27 cellular contexts compared by ENCODE assay signal in the genomic region with DNA sequence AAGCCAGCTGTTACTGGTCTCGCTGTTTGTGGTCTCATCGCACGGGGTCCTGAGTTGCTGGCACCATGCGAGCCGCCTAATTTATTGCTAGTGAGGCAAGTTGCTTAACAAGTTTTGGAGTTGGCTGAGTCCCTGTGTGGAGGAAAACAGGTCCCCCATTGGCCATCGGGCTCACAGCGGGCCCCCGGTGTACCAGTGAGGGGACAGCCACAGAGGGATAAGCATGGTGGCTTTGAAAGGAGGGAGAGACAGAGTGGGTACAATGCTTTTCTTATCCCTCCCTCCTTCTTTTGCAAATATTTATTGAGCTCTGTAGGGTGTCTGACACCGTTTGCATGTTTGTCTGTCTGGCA. TPM values are rescaled to one million over a fixed set of nuclear protein-coding genes. Genes with fewer than 3 reads are reported as not detected.
DNase-seq lines count a peak whose midpoint lies in the region; ATAC-seq and TF ChIP-seq lines count a peak whose summit lies in the region.
"Had no signal": no experiment of that assay in that cellular context is flagged by ENCODE, and none has a peak within 500 bp of the region (broad histone marks: within the 10 kb centered on the region; RNA-seq: fewer than 3 reads in every experiment).

No MANE protein-coding gene starts in this region.

- H3K4me1 ChIP-seq in GM23248 (ENCODE audit: insufficient read depth) (peaks cover 26% of the 10 kb centered on the region), breast epithelium (peaks cover 4 to 6% of the 10 kb centered on the region in 2 donors), skeletal muscle satellite cell (ENCODE audit: control insufficient read depth, insufficient read depth, low read length) (peaks cover 51% of the 10 kb centered on the region), testis (peaks cover 8% of the 10 kb centered on the region)

- peaks cover 54% of the 10 kb centered on the region for H3K79me2 ChIP-seq in GM23248 (ENCODE audit: insufficient read depth)

- no peak overlapping the region for H3K9ac ChIP-seq in GM23248
- H3K9ac ChIP-seq in skeletal muscle satellite cell (ENCODE audit: low read depth, low read length): peak overlapping the region; percentile 85

- H3K4me2 ChIP-seq in GM23248 (ENCODE audit: unreplicated experiment) (no peak overlapping the region), skeletal muscle satellite cell (ENCODE audit: low read length) (peak overlapping the region; percentile 97)

- intact Hi-C loops in breast epithelium (cut with DNase I; ENCODE audit: low total_unique reads): no loop called here
- intact Hi-C loops in testis (cut with DNase I; ENCODE audit: low total_unique reads): no loop called here

- H3F3A ChIP-seq in GM23248 (ENCODE audit: insufficient read depth): peaks cover 11% of the 10 kb centered on the region

- no peaks in the 10 kb centered on the region for H4K20me1 ChIP-seq in GM23248 (ENCODE audit: insufficient read depth)

- H3K4me3 ChIP-seq in GM23248 (peak overlapping the region; percentile 74; the same call in 1 of the 2 replicates), breast epithelium (peak overlapping the region; percentile 72 to 91 (median 81)), kidney epithelial cell (ENCODE audit: low read depth, low read length) (peak overlapping the region; percentile 17), skeletal muscle satellite cell (ENCODE audit: low read length) (peak overlapping the region; percentile 80), testis (no peak overlapping the region)
- H3K4me3 ChIP-seq: HAP-1, K562 had no signal

- H3K9me2 ChIP-seq in GM23248 (ENCODE audit: insufficient read depth): no peaks in the 10 kb centered on the region

- TF ChIP-seq CTCF in breast epithelium (IDR thresholded peaks at IDR 0.05): no peak
- no peak for TF ChIP-seq CTCF in kidney epithelial cell (IDR thresholded peaks at IDR 0.05; ENCODE audit: insufficient read depth, low read length, poor library complexity, severe bottlenecking)
- no peak for TF ChIP-seq CTCF in testis (IDR thresholded peaks at IDR 0.05)

- H3K9me3 ChIP-seq in GM23248 (ENCODE audit: low read depth) (no peaks in the 10 kb centered on the region), breast epithelium (no peaks in the 10 kb centered on the region), skeletal muscle satellite cell (replicated peaks; ENCODE audit: low read length) (no peaks in the 10 kb centered on the region), testis (no peaks in the 10 kb centered on the region)
- H3K9me3 ChIP-seq: gastrocnemius medialis, HAP-1, lower lobe of right lung, upper lobe of left lung had no signal

- TF ChIP-seq POLR2A in breast epithelium (IDR thresholded peaks at IDR 0.05) (no peak), testis (IDR thresholded peaks at IDR 0.05) (no peak)

- in situ Hi-C loops in GM23248 (cut with MboI): no loop called here

- no peak for ATAC-seq in HG03520 (IDR thresholded peaks at IDR 0.05; ENCODE audit: unreplicated experiment)
- ATAC-seq in HG02970 (IDR thresholded peaks at IDR 0.05; ENCODE audit: low FRiP score, unreplicated experiment): no peak
- ATAC-seq: gastrocnemius medialis; K562; lower lobe of right lung; stimulated activated naive CD8-positive, alpha-beta T cell treated with anti-CD3 and anti-CD28 coated beads, Interleukin-15, Interleukin-2, amounts not matched to agents 100 U/mL and 50 U/mL, for 24 hours; WTC11 had no signal

- 68 to 72% methylated on average over 9 of the region's 9 CpGs for WGBS in GM23248 (ENCODE audit: low coverage in 1 of 2, low lambda C conversion rate in 2 of 2, missing lambda C conversion rate in 2 of 2), 2 experiments
- WGBS in testis, 2 donors: 82 to 84% methylated on average over 9 of the region's 9 CpGs

- H3K27ac ChIP-seq in GM23248: no peak overlapping the region
- H3K27ac ChIP-seq in breast epithelium: peak overlapping the region; percentile 75 to 76
- H3K27ac ChIP-seq in testis: no peak overlapping the region
- H3K27ac ChIP-seq: C4-2B, lower lobe of right lung, upper lobe of left lung had no signal

- H3K27me3 ChIP-seq in GM23248 (replicated peaks; ENCODE audit: insufficient read depth) (no peaks in the 10 kb centered on the region), breast epithelium (no peaks in the 10 kb centered on the region), kidney epithelial cell (ENCODE audit: control insufficient read depth, insufficient read depth, low read length) (peaks cover 5% of the 10 kb centered on the region), skeletal muscle satellite cell (ENCODE audit: control insufficient read depth, insufficient read depth, low read length) (no peaks in the 10 kb centered on the region), testis (no peaks in the 10 kb centered on the region)
- H3K27me3 ChIP-seq: gastrocnemius medialis had no signal

- DNase-seq in GM23248 (no peak), breast epithelium (ENCODE audit: low spot score in 2 of 2) (no peak), kidney epithelial cell (ENCODE audit: low read depth) (no peak), testis (no peak), T1000 (lab: John Stamatoyannopoulos, UW) (no peak)
- DNase-seq: activated CD4-positive, alpha-beta memory T cell treated with anti-CD3 and anti-CD28 coated beads, Interleukin-2, amount 10 ng/mL, durations not matched to agents 7 days and 5 days; activated T-cell treated with anti-CD3 and anti-CD28 coated beads, Interleukin-2, amount 50 U/mL, for 24 hours; central memory CD4-positive, alpha-beta T cell; effector CD4-positive, alpha-beta T cell; gastrocnemius medialis; lower lobe of right lung; NCI-H146; NCI-H2171; NCI-H526 treated with DMSO at 0.1 percent for 48 hours; stimulated activated CD4-positive, alpha-beta T cell treated with anti-CD3 and anti-CD28 coated beads, Interleukin-4, amount 100 ng/mL, for 24 hours; stimulated activated naive CD8-positive, alpha-beta T cell treated with anti-CD3 and anti-CD28 coated beads, Interleukin-15, Interleukin-2, amounts not matched to agents 100 U/mL and 50 U/mL, for 24 hours had no signal

- H2AFZ ChIP-seq in GM23248: no peak overlapping the region

- no peaks in the 10 kb centered on the region for H3K36me3 ChIP-seq in GM23248 (ENCODE audit: low read depth)
- H3K36me3 ChIP-seq in breast epithelium: no peaks in the 10 kb centered on the region
- H3K36me3 ChIP-seq in kidney epithelial cell (ENCODE audit: control insufficient read depth, insufficient read depth, low read length): no peaks in the 10 kb centered on the region
- H3K36me3 ChIP-seq in skeletal muscle satellite cell (ENCODE audit: insufficient read depth, low read length): peaks cover 41% of the 10 kb centered on the region
- H3K36me3 ChIP-seq in testis (ENCODE audit: low read depth, missing control alignments): no peaks in the 10 kb centered on the region
- H3K36me3 ChIP-seq: gastrocnemius medialis, HAP-1, lower lobe of right lung, upper lobe of left lung had no signal

RNA-seq across cellular contexts. Expression of gene HTRA1, which starts 2.8 kb away (rescaled TPM):
- total RNA-seq in GM23248 (2014; rRNA removed; shearing (Covaris generic)): 395 and 405 TPM in 2 replicates
- polyA plus RNA-seq in GM23248 (2016; fragmentation: Nextera tagmentation; extraction: Ambion mirVana) (220 and 303 TPM in 2 replicates), testis (ENCODE audit: insufficient read depth, low read depth, low replicate concordance) (105 TPM)
- total RNA-seq in breast epithelium (100 to 1,000 TPM; 116 to 347 (median 152) TPM), kidney epithelial cell (110 and 125 TPM in 2 replicates), testis (10 to 100 TPM; 21.3 to 27.3 TPM)
- 186 and 200 TPM in 2 replicates for total RNA-seq in skeletal muscle satellite cell (2012; rRNA removed)
- total RNA-seq: activated CD4-positive, alpha-beta memory T cell treated with anti-CD3 and anti-CD28 coated beads, Interleukin-2, amount 10 ng/mL, durations not matched to agents 7 days and 5 days had no signal

RNA-seq across cellular contexts. Expression of gene ARMS2, which starts 9.7 kb away (rescaled TPM):
- total RNA-seq in GM23248 (2014; rRNA removed; shearing (Covaris generic)): not detected in 2 replicates
- polyA plus RNA-seq in GM23248 (2016; fragmentation: Nextera tagmentation; extraction: Ambion mirVana) (not detected in 2 replicates), testis (ENCODE audit: insufficient read depth, low read depth, low replicate concordance) (2.3 TPM)
- total RNA-seq in breast epithelium (not detected), kidney epithelial cell (not detected in 2 replicates), testis (1 to 10 TPM in 1 of 2 donors, not detected in 1; 1.4 TPM)
- not detected in 2 replicates for total RNA-seq in skeletal muscle satellite cell (2012; rRNA removed)
- total RNA-seq: activated CD4-positive, alpha-beta memory T cell treated with anti-CD3 and anti-CD28 coated beads, Interleukin-2, amount 10 ng/mL, durations not matched to agents 7 days and 5 days; gastrocnemius medialis; K562; lower lobe of right lung; renal cortical epithelial cell; upper lobe of left lung; WTC11 had no signal
- polyA plus RNA-seq: AG04450, esophagus, K562 had no signal

Comparison
In these comparisons a context has a peak if more than half of its experiments do, and no peak if none do; other contexts are left out.
1. H3K27ac ChIP-seq: peak in breast epithelium (2 of 2); none in GM23248 (single experiment) and testis (0 of 2).
2. H3K4me3 ChIP-seq: peak in GM23248 (single experiment), breast epithelium (3 of 3), kidney epithelial cell (single experiment) and skeletal muscle satellite cell (single experiment); none in testis (0 of 2).